1 cellular context compared by ENCODE assay signal in the genomic region with DNA sequence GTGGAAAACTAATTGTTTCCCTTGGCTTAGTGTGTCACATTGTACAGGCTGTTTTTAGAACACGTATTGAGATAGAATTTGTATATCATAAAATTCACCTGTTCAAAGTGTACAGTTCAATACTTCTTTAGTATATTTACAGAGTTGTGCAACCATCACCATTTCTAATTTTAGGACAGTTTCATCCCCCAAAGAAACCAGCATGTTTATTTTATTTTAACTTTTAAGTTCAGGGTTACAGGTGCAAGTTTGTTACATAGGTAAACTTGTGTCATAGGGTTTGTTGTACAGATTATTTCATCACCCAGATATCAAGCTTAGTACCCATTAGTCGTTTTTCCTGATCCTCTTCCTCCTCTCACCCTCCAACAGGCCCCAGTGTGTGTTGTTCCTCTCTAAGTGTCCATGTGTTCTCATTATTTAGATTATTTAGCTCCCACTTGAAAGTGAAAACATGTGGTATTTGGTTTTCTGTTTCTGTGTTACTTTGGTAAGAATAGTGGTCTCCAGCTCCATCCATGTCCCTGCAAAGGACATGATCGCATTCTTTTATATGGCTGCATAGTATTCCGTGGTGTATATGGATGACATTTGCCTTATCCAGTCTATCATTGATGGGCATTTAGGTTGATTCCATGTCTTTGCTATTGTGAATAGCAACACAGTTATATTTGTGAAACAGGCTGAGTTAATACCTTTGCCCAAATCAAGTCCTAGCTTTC.
TF ChIP-seq lines count a peak whose summit lies in the region.

No MANE protein-coding gene starts in this region.

TF ChIP-seq in H1, 55 proteins besides CTCF, POLR2A, EP300 and RAD21:
- TF ChIP-seq TAF7 (optimal IDR thresholded peaks at IDR 0.05; ENCODE audit: borderline replicate concordance, low read depth, low read length) (no peak), SIN3A (conservative IDR thresholded peaks at IDR 0.05 in 1 of 2, IDR thresholded peaks at IDR 0.05 in 1 of 2; ENCODE audit: low read depth in 1 of 2, low read length in 2 of 2) (no peak), RFX5 (IDR thresholded peaks at IDR 0.05; ENCODE audit: borderline replicate concordance, low read depth, low read length) (no peak), SP4 (IDR thresholded peaks at IDR 0.05; ENCODE audit: low read length) (no peak), CREB1 (IDR thresholded peaks at IDR 0.05) (no peak)
